ENCODE assay signal across 26 cellular contexts in the genomic region with DNA sequence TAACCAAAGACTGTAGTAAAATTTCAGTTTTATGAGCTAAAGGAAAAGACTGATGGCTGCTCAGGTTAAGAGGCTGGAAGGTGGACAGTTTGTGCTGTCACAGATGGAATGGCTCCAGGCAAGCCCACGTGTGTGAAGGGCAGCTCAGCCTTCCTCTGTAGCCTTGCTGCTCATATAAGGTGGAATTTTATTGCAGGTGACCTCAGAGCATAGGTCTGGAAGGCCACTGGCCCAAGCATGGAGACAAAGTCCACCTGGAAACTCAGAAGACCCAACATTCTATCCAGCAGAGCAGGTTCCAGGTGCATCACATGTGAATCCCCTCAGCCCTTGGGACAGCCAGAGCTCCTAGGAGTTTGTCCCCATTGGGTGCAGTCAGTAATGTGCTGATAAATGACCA. TPM values are rescaled to one million over a fixed set of nuclear protein-coding genes. Genes with fewer than 3 reads are reported as not detected.
A peak's percentile ranks its signal among the peaks of the same experiment; 100 is the strongest.
DNase-seq lines count a peak whose midpoint lies in the region; ATAC-seq, FAIRE-seq and TF ChIP-seq lines count a peak whose summit lies in the region.
"Had no signal": no experiment of that assay in that cellular context is flagged by ENCODE, and none has a peak within 500 bp of the region (broad histone marks: within the 10 kb centered on the region; RNA-seq: fewer than 3 reads in every experiment).

No MANE protein-coding gene starts in this region.

- H3K27ac ChIP-seq in RWPE1 (peak overlapping the region; percentile 27; the same call in 1 of the 2 replicates), HepG2 (ENCODE audit: extremely low read length, insufficient read depth, low read length) (no peak overlapping the region)
- H3K27ac ChIP-seq: A549; BLaER1 treated with 17β-estradiol and CSF1 and Interleukin-3, amounts not matched to agents 10 nM and 100 nM; GM23248 had no signal

- no TSS peak for BruUV-seq in Caco-2 (replicated peaks; lab: Mats Ljungman, UMichigan)
- BruUV-seq in HepG2 (replicated peaks; lab: Mats Ljungman, UMichigan): no TSS peak

- CTCF ChIA-PET in Caco-2 (lab: Charles Lee): interaction anchor here (0.6 kb wide), 1 partner anchor 178 kb away, joined by 3 read pairs; no protein-coding TSS in a partner anchor
- CTCF ChIA-PET in RWPE1 (lab: Yijun Ruan, JAX): interaction anchor here (0.6 kb wide), 1 partner anchor 149 kb away, joined by 9 read pairs; no protein-coding TSS in a partner anchor
- CTCF ChIA-PET in HepG2 (lab: Yijun Ruan, JAX; ENCODE audit: low intra/inter-chr PET ratio, low total read pairs): no interaction called here

- H3K9me3 ChIP-seq in Caco-2 (no peaks in the 10 kb centered on the region), HepG2 (ENCODE audit: low read length) (no peaks in the 10 kb centered on the region)
- H3K9me3 ChIP-seq: A549, BE2C had no signal

- no peak overlapping the region for H3K9ac ChIP-seq in HepG2 (ENCODE audit: insufficient read depth, low read depth, low read length)
- H3K9ac ChIP-seq: BLaER1 treated with 17β-estradiol and CSF1 and Interleukin-3, amounts not matched to agents 10 nM and 100 nM; GM23248 had no signal

- H3K36me3 Mint-ChIP-seq in Caco-2 (ENCODE audit: insufficient read depth, unreplicated experiment): peaks cover 76% of the 10 kb centered on the region

- POLR2A ChIA-PET in Caco-2 (lab: Charles Lee): interaction anchor here (0.6 kb wide), 1 partner anchor 308 kb away, joined by 3 read pairs; no protein-coding TSS in a partner anchor
- POLR2A ChIA-PET in RWPE1 (lab: Yijun Ruan, JAX; ENCODE audit: low non-redundant PET): no interaction called here
- POLR2A ChIA-PET in HepG2 (lab: Yijun Ruan, JAX): interaction anchor here (1.0 kb wide), 1 partner anchor 33 kb away, joined by 3 read pairs; no protein-coding TSS in a partner anchor

- TF ChIP-seq RAD21 in HepG2 (CRISPR knock-in tag; IDR thresholded peaks at IDR 0.05): no peak

- intact Hi-C loops in Caco-2 (cut with micrococcal nuclease; ENCODE audit: unreplicated experiment): loop anchor here (5.0 kb wide), 1 partner anchor 86 kb away; no protein-coding TSS in a partner anchor
- intact Hi-C loops in left colon (cut with DNase I, micrococcal nuclease): no loop called here
- intact Hi-C loops in HepG2 (cut with micrococcal nuclease; ENCODE audit: unreplicated experiment): no loop called here

- no peak overlapping the region for H3K4me3 Mint-ChIP-seq in Caco-2 (ENCODE audit: unreplicated experiment)
- H3K4me3 Mint-ChIP-seq: CD14-positive monocyte; CD4-positive, alpha-beta T cell; CD8-positive, alpha-beta memory T cell had no signal

- H3K4me1 ChIP-seq in Caco-2 (peaks cover 14% of the 10 kb centered on the region), HepG2 (ENCODE audit: insufficient read depth, low read length) (peaks cover 7% of the 10 kb centered on the region)
- H3K4me1 ChIP-seq: A549; BE2C; BLaER1 treated with 17β-estradiol and CSF1 and Interleukin-3, amounts not matched to agents 10 nM and 100 nM had no signal

- no peak for TF ChIP-seq POLR2A in HepG2 (IDR thresholded peaks at IDR 0.05; ENCODE audit: insufficient read depth in 1 of 2, low read depth in 2 of 2, low read length in 2 of 2)

- H4K20me1 ChIP-seq in HepG2 (ENCODE audit: insufficient read depth, low read length): no peaks in the 10 kb centered on the region
- H4K20me1 ChIP-seq: BLaER1 treated with 17β-estradiol and CSF1 and Interleukin-3, amounts not matched to agents 10 nM and 100 nM had no signal

- no peak for FAIRE-seq in HepG2 (lab: Jason Lieb, UNC)
- FAIRE-seq: A549, G401.6, GM12892, GM19239, H1 had no signal

- peak; percentile 53 to 74 for DNase-seq in Caco-2
- no peak for DNase-seq in RWPE1 (ENCODE audit: low spot score)
- no peak for DNase-seq in left colon
- DNase-seq in HepG2 (ENCODE audit: low spot score): peak; percentile 18
- no peak for DNase-seq in HuH-7.5 (ENCODE audit: low spot score)
- no peak for DNase-seq in NCI-H82 treated with DMSO at 0.1 percent for 48 hours (lab: John Stamatoyannopoulos, UW; ENCODE audit: unreplicated experiment)
- no peak for DNase-seq in NCI-H748 (lab: John Stamatoyannopoulos, UW; ENCODE audit: unreplicated experiment)
- no peak for DNase-seq in amygdala (lab: John Stamatoyannopoulos, UW)
- DNase-seq: 8988T; ACHN; AML-193; BE2C; Calu3; CD4-positive, alpha-beta T cell; CD8-positive, alpha-beta memory T cell; DMS153; DND-41; GM23248; HCEC 1CT had no signal

- TF ChIP-seq CTCF in Caco-2 (IDR thresholded peaks at IDR 0.05; ENCODE audit: insufficient read depth in 1 of 2, low read depth in 1 of 2, low read length in 1 of 2, severe bottlenecking in 1 of 2, unreplicated experiment in 1 of 2) (no peak), RWPE1 (conservative IDR thresholded peaks at IDR 0.05; ENCODE audit: low read depth) (no peak), HepG2 (CRISPR knock-in tag; IDR thresholded peaks at IDR 0.05) (no peak)

- H3K4me3 ChIP-seq in Caco-2 (ENCODE audit: low read depth, low read length) (no peak overlapping the region), HepG2 (replicated peaks in 1 of 3; ENCODE audit: insufficient read depth in 1 of 3, low read depth in 2 of 3, low read length in 3 of 3) (no peak overlapping the region)
- H3K4me3 ChIP-seq: A549; BLaER1 treated with 17β-estradiol and CSF1 and Interleukin-3, amounts not matched to agents 10 nM and 100 nM; GM23248 had no signal

- peaks cover 10% of the 10 kb centered on the region for H3K4me1 Mint-ChIP-seq in Caco-2 (ENCODE audit: low read depth, unreplicated experiment)
- H3K4me1 Mint-ChIP-seq: CD14-positive monocyte had no signal

- in situ Hi-C loops in HepG2 (cut with HindIII; ENCODE audit: extremely low pct_ligation_motif_present, low pct_unique_long_range_greater_than_20kb): no loop called here

- H3K27ac Mint-ChIP-seq in Caco-2 (ENCODE audit: unreplicated experiment): peak overlapping the region; percentile 65
- H3K27ac Mint-ChIP-seq: CD4-positive, alpha-beta T cell had no signal

- H3K36me3 ChIP-seq in Caco-2 (ENCODE audit: control insufficient read depth, insufficient read depth, low read length) (peaks cover 11% of the 10 kb centered on the region), HepG2 (replicated peaks in 1 of 2; ENCODE audit: control insufficient read depth in 1 of 2, insufficient read depth in 2 of 2, low read length in 2 of 2) (peaks cover 0 to 1% of the 10 kb centered on the region in 2 experiments; a peak in 2 of 5 replicates)

- no peaks in the 10 kb centered on the region for H3K79me2 ChIP-seq in HepG2 (ENCODE audit: insufficient read depth, low read length)

- no peaks in the 10 kb centered on the region for H3K9me3 Mint-ChIP-seq in Caco-2 (ENCODE audit: unreplicated experiment)
- H3K9me3 Mint-ChIP-seq: CD4-positive, alpha-beta T cell; CD8-positive, alpha-beta memory T cell had no signal

- H3K4me2 ChIP-seq in HepG2 (ENCODE audit: low read depth, low read length): no peak overlapping the region
- H3K4me2 ChIP-seq: A549; BLaER1 treated with 17β-estradiol and CSF1 and Interleukin-3, amounts not matched to agents 10 nM and 100 nM had no signal

- WGBS in HepG2 (ENCODE audit: low lambda C conversion rate): 40% methylated on average over 1 of the region's 1 CpG

- TF ChIP-seq EP300 in HepG2 (IDR thresholded peaks at IDR 0.05; ENCODE audit: low read depth in 2 of 2, low read length in 2 of 2) (no peak), HepG2 (CRISPR knock-in tag; IDR thresholded peaks at IDR 0.05; ENCODE audit: borderline replicate concordance) (no peak)

- H3K27me3 Mint-ChIP-seq in Caco-2 (ENCODE audit: insufficient read depth, unreplicated experiment): no peaks in the 10 kb centered on the region
- H3K27me3 Mint-ChIP-seq: CD4-positive, alpha-beta T cell; CD8-positive, alpha-beta memory T cell had no signal

- no peak overlapping the region for H2AFZ ChIP-seq in HepG2 (ENCODE audit: low read length)
- H2AFZ ChIP-seq: GM23248 had no signal

- ATAC-seq in left colon (peak; percentile 52), HepG2 (peak; percentile 61)

- H3K27me3 ChIP-seq in Caco-2 (replicated peaks; ENCODE audit: control insufficient read depth, insufficient read depth, low read length) (no peaks in the 10 kb centered on the region), HepG2 (ENCODE audit: control insufficient read depth in 1 of 2, insufficient read depth in 2 of 2, low read length in 2 of 2) (no peaks in the 10 kb centered on the region)
- H3K27me3 ChIP-seq: BE2C; BLaER1 treated with 17β-estradiol and CSF1 and Interleukin-3, amounts not matched to agents 10 nM and 100 nM had no signal

RNA-seq across cellular contexts. Expression of a gene that starts 53.7 kb away (rescaled TPM):
- 77.1 and 83.2 TPM in 2 replicates for total RNA-seq in Caco-2 (2022)
- total RNA-seq in left colon: 10 to 100 TPM; 11.6 to 16.8 TPM
- 15.1 and 15.7 TPM in 2 replicates for total RNA-seq in HepG2 (2016; rRNA removed; fragmentation: Illumina TruSeq; extraction: Trizol)
- 5.6 TPM in 2 replicates for total RNA-seq in HepG2 (2016; cell fraction: cytosol; rRNA removed; fragmentation: Illumina TruSeq; extraction: Trizol; ENCODE audit: low read depth)
- 14.2 and 17.1 TPM in 2 replicates for total RNA-seq in HepG2 (2016; cell fraction: insoluble cytoplasmic fraction; rRNA removed; fragmentation: Illumina TruSeq; extraction: Trizol)
- total RNA-seq in HepG2 (2016; cell fraction: membrane; rRNA removed; fragmentation: Illumina TruSeq; extraction: Trizol): 9.9 and 11.0 TPM in 2 replicates
- total RNA-seq in HepG2 (2016; cell fraction: nucleus; rRNA removed; fragmentation: Illumina TruSeq; extraction: Trizol): 14.2 and 14.6 TPM in 2 replicates
- 5.1 and 5.2 TPM in 2 replicates for polyA plus RNA-seq in HepG2 (2011; rRNA removed)
- polyA plus RNA-seq in HepG2 (2011; cell fraction: cytosol; rRNA removed): 4.1 and 6.7 TPM in 2 replicates
- polyA plus RNA-seq in HepG2 (2011; cell fraction: nucleus; rRNA removed): 3.2 and 4.8 TPM in 2 replicates
- polyA plus RNA-seq in HepG2 (2012): 6.8 and 9.0 TPM in 2 replicates
- polyA plus RNA-seq in HepG2 (2016; cell fraction: cytosol; fragmentation: Illumina TruSeq; extraction: Trizol; ENCODE audit: low read depth): 1.7 TPM in 2 replicates
- 11.6 and 14.7 TPM in 2 replicates for polyA plus RNA-seq in HepG2 (2016; cell fraction: insoluble cytoplasmic fraction; fragmentation: Illumina TruSeq; extraction: Trizol; ENCODE audit: low read depth)
- polyA plus RNA-seq in HepG2 (2016; cell fraction: membrane; fragmentation: Illumina TruSeq; extraction: Trizol; ENCODE audit: low read depth): 4.8 and 5.6 TPM in 2 replicates
- 11.1 and 13.7 TPM in 2 replicates for polyA plus RNA-seq in HepG2 (2016; cell fraction: nucleus; fragmentation: Illumina TruSeq; extraction: Trizol; ENCODE audit: insufficient read depth, low read depth)
- 7.1 and 8.0 TPM in 2 replicates for polyA minus RNA-seq in HepG2 (2011; rRNA and poly(A)+ RNA removed; ENCODE audit: low replicate concordance)
- 5.6 and 6.2 TPM in 2 replicates for polyA minus RNA-seq in HepG2 (2011; cell fraction: cytosol; rRNA and poly(A)+ RNA removed)
- polyA minus RNA-seq in HepG2 (2011; cell fraction: nucleus; rRNA and poly(A)+ RNA removed): 16.0 and 22.3 TPM in 2 replicates

RNA-seq across cellular contexts. Expression of a gene that starts 53.7 kb away (rescaled TPM):
- total RNA-seq in Caco-2 (2022) (30.2 and 30.9 TPM in 2 replicates), left colon (10 to 100 TPM; 14.8 to 16.8 TPM), HepG2 (2016; rRNA removed; fragmentation: Illumina TruSeq; extraction: Trizol) (48.2 and 52.3 TPM in 2 replicates)
- 36.6 and 51.2 TPM in 2 replicates for total RNA-seq in HepG2 (2016; cell fraction: cytosol; rRNA removed; fragmentation: Illumina TruSeq; extraction: Trizol; ENCODE audit: low read depth)
- 45.3 and 47.5 TPM in 2 replicates for total RNA-seq in HepG2 (2016; cell fraction: insoluble cytoplasmic fraction; rRNA removed; fragmentation: Illumina TruSeq; extraction: Trizol)
- 62.1 and 71.3 TPM in 2 replicates for total RNA-seq in HepG2 (2016; cell fraction: membrane; rRNA removed; fragmentation: Illumina TruSeq; extraction: Trizol)
- 31.5 and 32.3 TPM in 2 replicates for total RNA-seq in HepG2 (2016; cell fraction: nucleus; rRNA removed; fragmentation: Illumina TruSeq; extraction: Trizol)
- 20.3 and 22.2 TPM in 2 replicates for polyA plus RNA-seq in HepG2 (2011; rRNA removed)
- polyA plus RNA-seq in HepG2 (2011; cell fraction: cytosol; rRNA removed): 18.4 and 26.3 TPM in 2 replicates
- polyA plus RNA-seq in HepG2 (2011; cell fraction: nucleus; rRNA removed): 4.6 and 8.3 TPM in 2 replicates
- polyA plus RNA-seq in HepG2 (2012): 22.3 and 28.9 TPM in 2 replicates
- 38.8 and 59.8 TPM in 2 replicates for polyA plus RNA-seq in HepG2 (2016; cell fraction: cytosol; fragmentation: Illumina TruSeq; extraction: Trizol; ENCODE audit: low read depth)
- 50.0 and 52.2 TPM in 2 replicates for polyA plus RNA-seq in HepG2 (2016; cell fraction: insoluble cytoplasmic fraction; fragmentation: Illumina TruSeq; extraction: Trizol; ENCODE audit: low read depth)
- 54.0 and 63.3 TPM in 2 replicates for polyA plus RNA-seq in HepG2 (2016; cell fraction: membrane; fragmentation: Illumina TruSeq; extraction: Trizol; ENCODE audit: low read depth)
- polyA plus RNA-seq in HepG2 (2016; cell fraction: nucleus; fragmentation: Illumina TruSeq; extraction: Trizol; ENCODE audit: insufficient read depth, low read depth): 39.0 and 48.6 TPM in 2 replicates
- polyA minus RNA-seq in HepG2 (2011; rRNA and poly(A)+ RNA removed; ENCODE audit: low replicate concordance): 1.6 and 3.4 TPM in 2 replicates
- polyA minus RNA-seq in HepG2 (2011; cell fraction: cytosol; rRNA and poly(A)+ RNA removed): 1.8 and 3.4 TPM in 2 replicates
- polyA minus RNA-seq in HepG2 (2011; cell fraction: nucleus; rRNA and poly(A)+ RNA removed): 4.8 and 5.1 TPM in 2 replicates

Comparison
In these comparisons a context has a peak if more than half of its experiments do, and no peak if none do; other contexts are left out.
1. DNase-seq: peak in Caco-2 (2 of 2) and HepG2 (single experiment); none in RWPE1 (single experiment), left colon (0 of 2), HuH-7.5 (single experiment), NCI-H82 treated with DMSO at 0.1 percent for 48 hours (single experiment), NCI-H748 (single experiment) and amygdala (0 of 56).